Comparison of ENCODE assay signal across 12 cellular contexts in genomic region chr2:27903649-27904544, GRCh38. TPM values are rescaled to one million over a fixed set of nuclear protein-coding genes. Genes with fewer than 3 reads are reported as not detected.
DNase-seq lines count a peak whose midpoint lies in the region; ATAC-seq, FAIRE-seq and TF ChIP-seq lines count a peak whose summit lies in the region.
"Had no signal": no experiment of that assay in that cellular context is flagged by ENCODE, and none has a peak within 500 bp of the region (broad histone marks: within the 10 kb centered on the region; RNA-seq: fewer than 3 reads in every experiment).

No MANE protein-coding gene starts in this region.

- no peaks in the 10 kb centered on the region for H3K79me2 ChIP-seq in keratinocyte (ENCODE audit: control insufficient read depth, insufficient read depth, low read length)

- H4K20me1 ChIP-seq in keratinocyte (ENCODE audit: control insufficient read depth, extremely low read depth, insufficient read depth, low read length): no peaks in the 10 kb centered on the region

- dilution Hi-C loops in keratinocyte (cut with MboI; ENCODE audit: extremely low pct_ligation_motif_present, low sequenced_read_pairs): no loop called here

- peak; percentile 68 for FAIRE-seq in keratinocyte (lab: Jason Lieb, UNC)
- FAIRE-seq: frontal cortex had no signal

- H3K27me3 ChIP-seq in keratinocyte (ENCODE audit: control insufficient read depth, extremely low read depth, insufficient read depth, low read length): no peaks in the 10 kb centered on the region
- H3K27me3 ChIP-seq: Peyer's patch had no signal

- no peak overlapping the region for H2AFZ ChIP-seq in keratinocyte (ENCODE audit: control insufficient read depth, low read length)

- no peak overlapping the region for H3K27ac ChIP-seq in keratinocyte (ENCODE audit: control insufficient read depth, insufficient read depth, low read length)
- H3K27ac ChIP-seq: Peyer's patch had no signal

- no peaks in the 10 kb centered on the region for H3K9me3 ChIP-seq in keratinocyte (ENCODE audit: control insufficient read depth, low read depth, low read length)
- H3K9me3 ChIP-seq: Peyer's patch had no signal

- no peak overlapping the region for H3K4me2 ChIP-seq in keratinocyte (ENCODE audit: control insufficient read depth, extremely low read depth, insufficient read depth, low read depth, low read length)

- ATAC-seq in GM18519 (IDR thresholded peaks at IDR 0.05; ENCODE audit: low FRiP score, unreplicated experiment) (no peak), HG02763 (IDR thresholded peaks at IDR 0.05; ENCODE audit: unreplicated experiment) (no peak)

- peaks cover 5% of the 10 kb centered on the region for H3K4me1 ChIP-seq in keratinocyte (ENCODE audit: control insufficient read depth, extremely low read depth, insufficient read depth, low read length)
- H3K4me1 ChIP-seq: Peyer's patch had no signal

- TF ChIP-seq CTCF in keratinocyte (optimal IDR thresholded peaks at IDR 0.05 in 1 of 3, IDR thresholded peaks at IDR 0.05 in 1 of 3, conservative IDR thresholded peaks at IDR 0.05 in 1 of 3; ENCODE audit: extremely low read depth in 1 of 3, insufficient read depth in 2 of 3, low read length in 3 of 3): no peak

- no peaks in the 10 kb centered on the region for H3K9me1 ChIP-seq in keratinocyte (ENCODE audit: control insufficient read depth, extremely low read depth, insufficient read depth, low read length)

- peak; percentile 76 for DNase-seq in A172 (ENCODE audit: low spot score)
- DNase-seq in HT-29 (ENCODE audit: low spot score): peak; percentile 47
- peak; percentile 65 for DNase-seq in amniotic epithelial cell (ENCODE audit: low read depth)
- no peak for DNase-seq in keratinocyte (ENCODE audit: low read depth, low spot score)
- DNase-seq in activated effector memory CD4-positive, alpha-beta T cell treated with anti-CD3 and anti-CD28 coated beads, Interleukin-2, amount 50 U/mL, for 16 hours: no peak
- DNase-seq in NCI-H1930 (lab: John Stamatoyannopoulos, UW): no peak
- DNase-seq: NCI-H446 treated with DMSO at 0.1 percent for 48 hours, nucleus accumbens had no signal

- H3K36me3 ChIP-seq in keratinocyte (ENCODE audit: control insufficient read depth in 2 of 2, extremely low read depth in 1 of 2, insufficient read depth in 2 of 2, low read length in 2 of 2): no peaks in the 10 kb centered on the region

- H3K4me3 ChIP-seq in keratinocyte (ENCODE audit: control insufficient read depth in 2 of 3, extremely low read depth in 1 of 3, insufficient read depth in 2 of 3, low read depth in 1 of 3, low read length in 3 of 3): no peak overlapping the region
- H3K4me3 ChIP-seq: Peyer's patch had no signal

- no peak overlapping the region for H3K9ac ChIP-seq in keratinocyte (ENCODE audit: control insufficient read depth, extremely low read depth, insufficient read depth, low read length)

RNA-seq across cellular contexts. Expression of gene BABAM2, which starts 13.4 kb away (rescaled TPM):
- 36.0 and 36.5 TPM in 2 replicates for total RNA-seq in A172 (2014; rRNA removed; shearing (Covaris generic))
- 7.0 and 10.5 TPM in 2 replicates for total RNA-seq in HT-29 (2014; rRNA removed; shearing (Covaris generic))
- 24.3 to 30.3 TPM (median 29.8 TPM) in 3 replicates for polyA plus RNA-seq in keratinocyte
- polyA plus RNA-seq in keratinocyte (2011; ENCODE audit: low read depth): 5.8 TPM
- polyA plus RNA-seq in keratinocyte (2011; cell fraction: cytosol; rRNA removed): 29.7 and 48.3 TPM in 2 replicates
- 29.3 and 30.2 TPM in 2 replicates for polyA plus RNA-seq in keratinocyte (2011; cell fraction: nucleus; rRNA removed)
- 28.1 and 29.8 TPM in 2 replicates for polyA plus RNA-seq in keratinocyte (2012; ENCODE audit: low replicate concordance)
- polyA minus RNA-seq in keratinocyte: 16.4 to 31.4 TPM (median 28.3 TPM) in 3 replicates
- polyA minus RNA-seq in keratinocyte (2011; cell fraction: cytosol; rRNA and poly(A)+ RNA removed): 17.6 TPM
- polyA minus RNA-seq in keratinocyte (2011; cell fraction: nucleus; rRNA and poly(A)+ RNA removed): 20.4 and 55.5 TPM in 2 replicates

RNA-seq across cellular contexts. Expression of gene RBKS, which starts 13.7 kb away (rescaled TPM):
- total RNA-seq in A172 (2014; rRNA removed; shearing (Covaris generic)): 2.2 and 2.8 TPM in 2 replicates
- total RNA-seq in HT-29 (2014; rRNA removed; shearing (Covaris generic)): 0.42 and 0.53 TPM in 2 replicates
- polyA plus RNA-seq in keratinocyte: 1.5 to 1.9 TPM (median 1.8 TPM) in 3 replicates
- 0.31 TPM for polyA plus RNA-seq in keratinocyte (2011; ENCODE audit: low read depth)
- polyA plus RNA-seq in keratinocyte (2011; cell fraction: cytosol; rRNA removed): 2.0 and 2.3 TPM in 2 replicates
- 1.7 and 2.5 TPM in 2 replicates for polyA plus RNA-seq in keratinocyte (2011; cell fraction: nucleus; rRNA removed)
- 1.4 and 1.6 TPM in 2 replicates for polyA plus RNA-seq in keratinocyte (2012; ENCODE audit: low replicate concordance)
- 0.30 to 2.2 TPM (median 1.1 TPM) in 3 replicates for polyA minus RNA-seq in keratinocyte
- polyA minus RNA-seq in keratinocyte (2011; cell fraction: cytosol; rRNA and poly(A)+ RNA removed): not detected
- 1.4 and 1.7 TPM in 2 replicates for polyA minus RNA-seq in keratinocyte (2011; cell fraction: nucleus; rRNA and poly(A)+ RNA removed)

Comparison
In these comparisons a context has a peak if more than half of its experiments do, and no peak if none do; other contexts are left out.
1. DNase-seq: peak in A172 (single experiment), HT-29 (single experiment) and amniotic epithelial cell (single experiment); none in keratinocyte (single experiment), activated effector memory CD4-positive, alpha-beta T cell treated with anti-CD3 and anti-CD28 coated beads, Interleukin-2, amount 50 U/mL, for 16 hours (single experiment) and NCI-H1930 (0 of 2).